22 cellular contexts compared by ENCODE assay signal in genomic region chr6:152783217-152783878, GRCh38. TPM values are rescaled to one million over a fixed set of nuclear protein-coding genes. Genes with fewer than 3 reads are reported as not detected.
DNase-seq lines count a peak whose midpoint lies in the region; ATAC-seq and TF ChIP-seq lines count a peak whose summit lies in the region.
"Had no signal": no experiment of that assay in that cellular context is flagged by ENCODE, and none has a peak within 500 bp of the region (broad histone marks: within the 10 kb centered on the region; RNA-seq: fewer than 3 reads in every experiment).

No MANE protein-coding gene starts in this region.

- H3K27me3 Mint-ChIP-seq in stimulated activated naive B cell treated with anti-CD40 and anti-IgM and Interleukin-4, amounts not matched to agents 10 μg/mL and 1 μg/mL and 100 μg/mL, for 72 hours: no peaks in the 10 kb centered on the region

- H3K4me3 Mint-ChIP-seq in stimulated activated naive B cell treated with anti-CD40 and anti-IgM and Interleukin-4, amounts not matched to agents 10 μg/mL and 1 μg/mL and 100 μg/mL, for 72 hours: no peak overlapping the region
- H3K4me3 Mint-ChIP-seq: CD8-positive, alpha-beta memory T cell had no signal

- H3K36me3 Mint-ChIP-seq in stimulated activated naive B cell treated with anti-CD40 and anti-IgM and Interleukin-4, amounts not matched to agents 10 μg/mL and 1 μg/mL and 100 μg/mL, for 72 hours: no peaks in the 10 kb centered on the region
- H3K36me3 Mint-ChIP-seq: CD8-positive, alpha-beta memory T cell had no signal

- TF ChIP-seq CTCF in GM12865 (IDR thresholded peaks at IDR 0.05; ENCODE audit: insufficient read depth, low read depth, low read length, missing control alignments): no peak

- H3K4me3 ChIP-seq in GM12865 (ENCODE audit: low read depth, low read length): no peak overlapping the region
- H3K4me3 ChIP-seq: A549; BLaER1 treated with 17β-estradiol and CSF1 and Interleukin-3, amounts not matched to agents 10 nM and 100 nM; GM12878 had no signal

- no peaks in the 10 kb centered on the region for H3K4me1 Mint-ChIP-seq in stimulated activated naive B cell treated with anti-CD40 and anti-IgM and Interleukin-4, amounts not matched to agents 10 μg/mL and 1 μg/mL and 100 μg/mL, for 72 hours
- H3K4me1 Mint-ChIP-seq: CD8-positive, alpha-beta memory T cell had no signal

- DNase-seq in GM12865 (ENCODE audit: low read depth): peak; percentile 17
- peak; percentile 10 for DNase-seq in SK-MEL-5 (ENCODE audit: low read depth, low spot score)
- no peak for DNase-seq in iPS-NIHi11 (ENCODE audit: low spot score)
- DNase-seq in stimulated activated naive B cell treated with anti-CD40 and anti-IgM and Interleukin-4, amounts not matched to agents 10 μg/mL and 1 μg/mL and 100 μg/mL, for 72 hours: no peak
- DNase-seq: CD8-positive, alpha-beta memory T cell; DND-41; Karpas-422; MM.1S; NCI-H1092 treated with DMSO at 0.1 percent for 48 hours; NCI-H2081 treated with DMSO at 0.1 percent for 48 hours; NCI-H524 treated with DMSO at 0.1 percent for 48 hours; RPMI8226; SIG-M5; T-helper 2 cell had no signal

- peaks cover 1 to 4% of the 10 kb centered on the region in 2 donors for H3K9me3 Mint-ChIP-seq in stimulated activated naive B cell treated with anti-CD40 and anti-IgM and Interleukin-4, amounts not matched to agents 10 μg/mL and 1 μg/mL and 100 μg/mL, for 72 hours

- no peak overlapping the region for H3K27ac Mint-ChIP-seq in stimulated activated naive B cell treated with anti-CD40 and anti-IgM and Interleukin-4, amounts not matched to agents 10 μg/mL and 1 μg/mL and 100 μg/mL, for 72 hours
- H3K27ac Mint-ChIP-seq: CD8-positive, alpha-beta memory T cell had no signal

- ATAC-seq in GM19035 (IDR thresholded peaks at IDR 0.05; ENCODE audit: unreplicated experiment) (peak; percentile 39), HG02943 (IDR thresholded peaks at IDR 0.05; ENCODE audit: low read depth, unreplicated experiment) (peak; percentile 54), GM19455 (IDR thresholded peaks at IDR 0.05; ENCODE audit: unreplicated experiment) (no peak)
- no peak for ATAC-seq in stimulated activated naive B cell treated with anti-CD40 and anti-IgM and Interleukin-4, amounts not matched to agents 10 μg/mL and 1 μg/mL and 100 μg/mL, for 72 hours (replicated peaks)
- ATAC-seq: A549, GM12878 had no signal

- in situ Hi-C loops in SK-MEL-5 (cut with HindIII; ENCODE audit: low pct_unique_long_range_greater_than_20kb, low sequenced_read_pairs): no loop called here

RNA-seq across cellular contexts. Expression of gene VIP, which starts 32.8 kb away (rescaled TPM):
- total RNA-seq in SK-MEL-5 (2014; rRNA removed; shearing (Covaris generic)): 0.16 TPM in 1 of 2 replicates, not detected in the other
- 0.12 TPM in 1 of 2 replicates, not detected in the other for polyA plus RNA-seq in SK-MEL-5 (2015; cell fraction: cytosol; rRNA removed)
- not detected in 2 replicates for polyA plus RNA-seq in SK-MEL-5 (2015; cell fraction: nucleus; rRNA removed)
- total RNA-seq: CD8-positive, alpha-beta memory T cell; H4; HT-29 had no signal
- polyA plus RNA-seq: CD8-positive, alpha-beta memory T cell; GM12878 had no signal

Comparison
In these comparisons a context has a peak if more than half of its experiments do, and no peak if none do; other contexts are left out.
1. DNase-seq: peak in GM12865 (single experiment) and SK-MEL-5 (single experiment); none in iPS-NIHi11 (single experiment) and stimulated activated naive B cell treated with anti-CD40 and anti-IgM and Interleukin-4, amounts not matched to agents 10 μg/mL and 1 μg/mL and 100 μg/mL, for 72 hours (single experiment).
2. ATAC-seq: peak in GM19035 (single experiment) and HG02943 (single experiment); none in stimulated activated naive B cell treated with anti-CD40 and anti-IgM and Interleukin-4, amounts not matched to agents 10 μg/mL and 1 μg/mL and 100 μg/mL, for 72 hours (0 of 2) and GM19455 (single experiment).